28 cellular contexts compared by ENCODE assay signal in genomic region chr6:163422574-163422973, GRCh38. TPM values are rescaled to one million over a fixed set of nuclear protein-coding genes. Genes with fewer than 3 reads are reported as not detected.
DNase-seq lines count a peak whose midpoint lies in the region; ATAC-seq and TF ChIP-seq lines count a peak whose summit lies in the region.
"Had no signal": no experiment of that assay in that cellular context is flagged by ENCODE, and none has a peak within 500 bp of the region (broad histone marks: within the 10 kb centered on the region; RNA-seq: fewer than 3 reads in every experiment).

No MANE protein-coding gene starts in this region.

- peak overlapping the region; percentile 2 for H3K27ac ChIP-seq in cardiac muscle cell
- H3K27ac ChIP-seq: GM23248, pancreas, uterus had no signal

- no peak overlapping the region for H3K4me3 ChIP-seq in cardiac muscle cell
- H3K4me3 ChIP-seq: GM12878, GM23248, pancreas, right lobe of liver, uterus had no signal

- no peaks in the 10 kb centered on the region for H3K9me3 ChIP-seq in cardiac muscle cell (ENCODE audit: low read depth)
- H3K9me3 ChIP-seq: pancreas, right lobe of liver, uterus had no signal

- no peaks in the 10 kb centered on the region for H3K36me3 ChIP-seq in cardiac muscle cell
- H3K36me3 ChIP-seq: pancreas, right lobe of liver, uterus had no signal

- peak overlapping the region; percentile 37 to 95 (median 91) for H3K4me3 Mint-ChIP-seq in brain
- H3K4me3 Mint-ChIP-seq in mesothelial cell of epicardium: no peak overlapping the region
- H3K4me3 Mint-ChIP-seq: activated naive CD4-positive, alpha-beta T cell treated with anti-CD3 and anti-CD28 coated beads, Interleukin-2, amount 10 ng/mL, durations not matched to agents 7 days and 5 days; activated T-helper 1 cell treated with anti-CD3 and anti-CD28 coated beads, Interleukin-12 subunit alpha, Interleukin-12 subunit beta, Interleukin-2, Interleukin-4 antibody, amounts not matched to agents 30 ng/mL and 10 ng/mL and 1 ng/mL, durations not matched to agents 14 hours and 24 hours and 36 hours; CD8-positive, alpha-beta T cell; nephron; stimulated activated memory B cell treated with anti-CD40 and anti-IgM and Interleukin-4, amounts not matched to agents 10 μg/mL and 1 μg/mL and 100 μg/mL, for 72 hours had no signal

- H3K27me3 ChIP-seq in cardiac muscle cell: no peaks in the 10 kb centered on the region
- H3K27me3 ChIP-seq: pancreas, right lobe of liver, uterus had no signal

- H3K36me3 Mint-ChIP-seq in brain (peaks cover 36% of the 10 kb centered on the region), mesothelial cell of epicardium (no peaks in the 10 kb centered on the region)
- H3K36me3 Mint-ChIP-seq: CD8-positive, alpha-beta T cell; stimulated activated memory B cell treated with anti-CD40 and anti-IgM and Interleukin-4, amounts not matched to agents 10 μg/mL and 1 μg/mL and 100 μg/mL, for 72 hours had no signal

- ATAC-seq in Right ventricle myocardium superior (ENCODE audit: poor library complexity): no peak
- ATAC-seq in HG02870 (IDR thresholded peaks at IDR 0.05; ENCODE audit: unreplicated experiment): no peak
- no peak for ATAC-seq in GM18519 (IDR thresholded peaks at IDR 0.05; ENCODE audit: low FRiP score, unreplicated experiment)
- no peak for ATAC-seq in GM21381 (IDR thresholded peaks at IDR 0.05; ENCODE audit: unreplicated experiment)
- ATAC-seq: CD8-positive, alpha-beta T cell; GM12878; pancreas; stimulated activated memory B cell treated with anti-CD40 and anti-IgM and Interleukin-4, amounts not matched to agents 10 μg/mL and 1 μg/mL and 100 μg/mL, for 72 hours had no signal

- H3K4me1 ChIP-seq in cardiac muscle cell (ENCODE audit: low read depth): peaks cover 59% of the 10 kb centered on the region

- peak overlapping the region in 4 of 5 experiments; percentile 9 to 99 (median 90) for H3K27ac Mint-ChIP-seq in brain
- H3K27ac Mint-ChIP-seq in mesothelial cell of epicardium: peak overlapping the region; percentile 19
- H3K27ac Mint-ChIP-seq: activated naive CD4-positive, alpha-beta T cell treated with anti-CD3 and anti-CD28 coated beads, Interleukin-2, amount 10 ng/mL, durations not matched to agents 7 days and 5 days; activated T-helper 1 cell treated with anti-CD3 and anti-CD28 coated beads, Interleukin-12 subunit alpha, Interleukin-12 subunit beta, Interleukin-2, Interleukin-4 antibody, amounts not matched to agents 30 ng/mL and 10 ng/mL and 1 ng/mL, durations not matched to agents 14 hours and 24 hours and 36 hours; CD8-positive, alpha-beta T cell; dendritic cell treated with granulocyte-macrophage colony-stimulating factor and Interleukin-4, amounts not matched to agents 40 ng/mL and 50 ng/mL, for 4 days; nephron; stimulated activated memory B cell treated with anti-CD40 and anti-IgM and Interleukin-4, amounts not matched to agents 10 μg/mL and 1 μg/mL and 100 μg/mL, for 72 hours had no signal

- H3K4me1 Mint-ChIP-seq in brain (peaks cover 94% of the 10 kb centered on the region), mesothelial cell of epicardium (peaks cover 40% of the 10 kb centered on the region)

- no peak for TF ChIP-seq CTCF in cardiac muscle cell (IDR thresholded peaks at IDR 0.05; ENCODE audit: low read depth, low read length)
- TF ChIP-seq CTCF in brain (conservative IDR thresholded peaks at IDR 0.05): no peak
- no peak for TF ChIP-seq CTCF in mesothelial cell of epicardium (IDR thresholded peaks at IDR 0.05; ENCODE audit: unreplicated experiment)

- H3K9me3 Mint-ChIP-seq in brain: no peaks in the 10 kb centered on the region
- H3K9me3 Mint-ChIP-seq in mesothelial cell of epicardium: no peaks in the 10 kb centered on the region
- H3K9me3 Mint-ChIP-seq: activated naive CD4-positive, alpha-beta T cell treated with anti-CD3 and anti-CD28 coated beads, Interleukin-2, amount 10 ng/mL, durations not matched to agents 7 days and 5 days; activated T-helper 1 cell treated with anti-CD3 and anti-CD28 coated beads, Interleukin-12 subunit alpha, Interleukin-12 subunit beta, Interleukin-2, Interleukin-4 antibody, amounts not matched to agents 30 ng/mL and 10 ng/mL and 1 ng/mL, durations not matched to agents 14 hours and 24 hours and 36 hours; CD8-positive, alpha-beta T cell; dendritic cell treated with granulocyte-macrophage colony-stimulating factor and Interleukin-4, amounts not matched to agents 40 ng/mL and 50 ng/mL, for 4 days; nephron; stimulated activated memory B cell treated with anti-CD40 and anti-IgM and Interleukin-4, amounts not matched to agents 10 μg/mL and 1 μg/mL and 100 μg/mL, for 72 hours had no signal

- DNase-seq in cardiac muscle cell (ENCODE audit: low read depth in 1 of 2, low spot score in 1 of 2) (no peak), Right ventricle myocardium superior (no peak), mesothelial cell of epicardium (ENCODE audit: low spot score in 2 of 2, unreplicated experiment in 2 of 2) (no peak), superior temporal gyrus (ENCODE audit: extremely low spot score) (peak; percentile 27)
- DNase-seq: 8988T; activated CD4-positive, alpha-beta T cell treated with anti-CD3 and anti-CD28 coated beads, Interleukin-2, amount 50 U/mL, for 4 hours; activated naive CD4-positive, alpha-beta T cell treated with anti-CD3 and anti-CD28 coated beads, Interleukin-2, amount 10 ng/mL, durations not matched to agents 7 days and 5 days; amniotic stem cell; CD8-positive, alpha-beta T cell; GM23248; IMR-90; NCI-H1105; NCI-H1930; pancreas; SIG-M5; stimulated activated CD4-positive, alpha-beta T cell treated with anti-CD3 and anti-CD28 coated beads, Interleukin-4, amount 100 ng/mL, for 4 hours; T-helper 9 cell; uterus had no signal

- H3K27me3 Mint-ChIP-seq in brain (peaks cover 2% of the 10 kb centered on the region), mesothelial cell of epicardium (ENCODE audit: low read depth) (no peaks in the 10 kb centered on the region)
- H3K27me3 Mint-ChIP-seq: activated naive CD4-positive, alpha-beta T cell treated with anti-CD3 and anti-CD28 coated beads, Interleukin-2, amount 10 ng/mL, durations not matched to agents 7 days and 5 days; dendritic cell treated with granulocyte-macrophage colony-stimulating factor and Interleukin-4, amounts not matched to agents 40 ng/mL and 50 ng/mL, for 4 days; stimulated activated memory B cell treated with anti-CD40 and anti-IgM and Interleukin-4, amounts not matched to agents 10 μg/mL and 1 μg/mL and 100 μg/mL, for 72 hours had no signal

- intact Hi-C loops in Right ventricle myocardium superior (cut with DNase I): loop anchor here (5.0 to 10.0 kb wide), 3 partner anchors 152 to 685 kb away; no protein-coding TSS in a partner anchor

RNA-seq across cellular contexts. Expression of gene QKI, which starts 8.1 kb away (rescaled TPM):
- total RNA-seq in cardiac muscle cell: 217 and 503 TPM in 2 replicates
- polyA plus RNA-seq in cardiac muscle cell: 148 and 289 TPM in 2 replicates
- total RNA-seq in Right ventricle myocardium superior: 477 TPM
- 70.0 TPM for polyA plus RNA-seq in brain (ENCODE audit: insufficient read depth, low read depth, low replicate concordance)
- 129 to 138 TPM (median 133 TPM) in 3 replicates for total RNA-seq in mesothelial cell of epicardium
